Comparison of ENCODE assay signal across 1 cellular context in the genomic region with DNA sequence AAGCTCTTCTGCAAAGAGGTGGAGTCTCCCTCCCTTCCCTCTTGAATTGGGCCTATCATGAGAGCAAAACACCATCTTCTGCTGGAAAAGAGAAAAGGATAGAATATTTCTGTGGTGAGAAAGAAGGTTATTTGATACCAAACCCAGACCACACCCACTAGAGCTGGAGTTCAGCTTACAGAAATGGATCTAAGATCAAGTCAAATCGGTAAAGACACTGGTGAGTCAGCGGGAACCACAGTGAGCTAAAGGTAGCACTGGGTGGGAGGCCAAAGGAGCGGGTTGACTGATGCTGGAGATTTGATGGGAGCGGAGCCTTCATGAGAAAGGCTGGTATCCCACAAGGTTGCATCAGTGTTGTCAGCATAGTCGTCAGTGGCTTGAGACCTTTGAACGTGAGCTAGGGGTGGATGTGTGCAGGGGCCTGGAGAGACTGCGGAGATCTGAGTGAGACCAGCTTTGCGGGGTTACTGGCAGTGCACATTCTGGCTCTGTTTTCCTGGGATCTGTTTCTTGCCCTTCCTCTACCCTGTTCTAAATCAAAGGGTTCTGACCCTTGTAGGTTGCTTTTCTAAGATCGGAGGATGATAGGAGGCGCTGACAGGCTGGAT.
TF ChIP-seq lines count a peak whose summit lies in the region.

No MANE protein-coding gene starts in this region.

TF ChIP-seq in HepG2, 621 proteins besides CTCF, POLR2A, EP300 and RAD21 (continued from another document):
- TF ChIP-seq, protein P1, sequence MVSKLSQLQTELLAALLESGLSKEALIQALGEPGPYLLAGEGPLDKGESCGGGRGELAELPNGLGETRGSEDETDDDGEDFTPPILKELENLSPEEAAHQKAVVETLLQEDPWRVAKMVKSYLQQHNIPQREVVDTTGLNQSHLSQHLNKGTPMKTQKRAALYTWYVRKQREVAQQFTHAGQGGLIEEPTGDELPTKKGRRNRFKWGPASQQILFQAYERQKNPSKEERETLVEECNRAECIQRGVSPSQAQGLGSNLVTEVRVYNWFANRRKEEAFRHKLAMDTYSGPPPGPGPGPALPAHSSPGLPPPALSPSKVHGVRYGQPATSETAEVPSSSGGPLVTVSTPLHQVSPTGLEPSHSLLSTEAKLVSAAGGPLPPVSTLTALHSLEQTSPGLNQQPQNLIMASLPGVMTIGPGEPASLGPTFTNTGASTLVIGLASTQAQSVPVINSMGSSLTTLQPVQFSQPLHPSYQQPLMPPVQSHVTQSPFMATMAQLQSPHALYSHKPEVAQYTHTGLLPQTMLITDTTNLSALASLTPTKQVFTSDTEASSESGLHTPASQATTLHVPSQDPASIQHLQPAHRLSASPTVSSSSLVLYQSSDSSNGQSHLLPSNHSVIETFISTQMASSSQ (IDR thresholded peaks at IDR 0.05; ENCODE audit: low read depth): no peak
- TF ChIP-seq, protein P1 (CRISPR knock-in tag; IDR thresholded peaks at IDR 0.05; ENCODE audit: borderline replicate concordance): no peak
- TF ChIP-seq MTA3 (CRISPR knock-in tag; IDR thresholded peaks at IDR 0.05) (no peak), NFE2L1 (CRISPR knock-in tag; IDR thresholded peaks at IDR 0.05; ENCODE audit: borderline replicate concordance) (no peak), ZC3H13 (CRISPR knock-in tag; IDR thresholded peaks at IDR 0.05) (no peak), JUN (CRISPR knock-in tag; IDR thresholded peaks at IDR 0.05) (no peak), ZFP82 (CRISPR knock-in tag; IDR thresholded peaks at IDR 0.05; ENCODE audit: borderline replicate concordance) (no peak), CC2D1A (CRISPR knock-in tag; IDR thresholded peaks at IDR 0.05) (no peak), ONECUT2 (CRISPR knock-in tag; IDR thresholded peaks at IDR 0.05) (no peak)
- TF ChIP-seq, protein P2, sequence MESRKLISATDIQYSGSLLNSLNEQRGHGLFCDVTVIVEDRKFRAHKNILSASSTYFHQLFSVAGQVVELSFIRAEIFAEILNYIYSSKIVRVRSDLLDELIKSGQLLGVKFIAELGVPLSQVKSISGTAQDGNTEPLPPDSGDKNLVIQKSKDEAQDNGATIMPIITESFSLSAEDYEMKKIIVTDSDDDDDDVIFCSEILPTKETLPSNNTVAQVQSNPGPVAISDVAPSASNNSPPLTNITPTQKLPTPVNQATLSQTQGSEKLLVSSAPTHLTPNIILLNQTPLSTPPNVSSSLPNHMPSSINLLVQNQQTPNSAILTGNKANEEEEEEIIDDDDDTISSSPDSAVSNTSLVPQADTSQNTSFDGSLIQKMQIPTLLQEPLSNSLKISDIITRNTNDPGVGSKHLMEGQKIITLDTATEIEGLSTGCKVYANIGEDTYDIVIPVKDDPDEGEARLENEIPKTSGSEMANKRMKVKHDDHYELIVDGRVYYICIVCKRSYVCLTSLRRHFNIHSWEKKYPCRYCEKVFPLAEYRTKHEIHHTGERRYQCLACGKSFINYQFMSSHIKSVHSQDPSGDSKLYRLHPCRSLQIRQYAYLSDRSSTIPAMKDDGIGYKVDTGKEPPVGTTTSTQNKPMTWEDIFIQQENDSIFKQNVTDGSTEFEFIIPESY (CRISPR knock-in tag; IDR thresholded peaks at IDR 0.05): no peak
TF ChIP-seq in HepG2: peak in this region for 0.
